In the genomic region with DNA sequence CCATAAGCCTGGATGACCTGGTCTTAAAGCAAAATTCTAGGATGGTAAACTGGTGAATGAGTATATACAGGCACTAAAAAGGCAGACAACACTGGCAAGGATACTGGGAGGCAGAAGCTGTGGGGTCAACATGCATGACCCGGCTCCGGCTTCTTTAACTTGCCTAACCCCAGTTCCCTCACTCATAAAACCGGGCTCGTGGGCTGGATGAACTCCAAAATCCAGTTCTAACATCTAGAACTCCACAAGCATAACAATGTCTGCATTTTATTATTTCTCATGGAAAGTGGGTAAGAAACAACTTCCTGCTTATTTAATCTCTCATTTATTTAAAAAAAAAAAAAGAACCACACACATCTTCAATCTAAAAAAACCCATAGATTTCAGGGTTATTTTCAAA, we compare ENCODE assay signal across 22 cellular contexts. TPM values are rescaled to one million over a fixed set of nuclear protein-coding genes. Genes with fewer than 3 reads are reported as not detected.
DNase-seq lines count a peak whose midpoint lies in the region; ATAC-seq, FAIRE-seq and TF ChIP-seq lines count a peak whose summit lies in the region.
"Had no signal": no experiment of that assay in that cellular context is flagged by ENCODE, and none has a peak within 500 bp of the region (broad histone marks: within the 10 kb centered on the region; RNA-seq: fewer than 3 reads in every experiment).

No MANE protein-coding gene starts in this region.

- H3K4me1 ChIP-seq in CD4-positive, CD25-positive, alpha-beta regulatory T cell (ENCODE audit: control insufficient read depth, insufficient read depth, low read length, poor library complexity, severe bottlenecking), result no peaks in the 10 kb centered on the region
- H3K4me1 ChIP-seq in mucosa of descending colon (ENCODE audit: low read depth) (peaks cover 7% of the 10 kb centered on the region), small intestine (ENCODE audit: control insufficient read depth in 2 of 2, insufficient read depth in 1 of 2, low read depth in 1 of 2, low read length in 1 of 2) (no peaks in the 10 kb centered on the region)

- H3K36me3 ChIP-seq in CD4-positive, CD25-positive, alpha-beta regulatory T cell (ENCODE audit: control insufficient read depth, insufficient read depth, low read length), result peaks cover 41% of the 10 kb centered on the region
- H3K36me3 ChIP-seq in SK-N-MC (ENCODE audit: insufficient read depth, low read length), result peaks cover 74% of the 10 kb centered on the region
- no peaks in the 10 kb centered on the region for H3K36me3 ChIP-seq in mucosa of descending colon (ENCODE audit: low read depth)
- H3K36me3 ChIP-seq in small intestine (ENCODE audit: control insufficient read depth in 2 of 2, insufficient read depth in 2 of 2, low read length in 2 of 2), result peaks cover 6 to 11% of the 10 kb centered on the region in 2 donors

- no peak overlapping the region for H3K9ac ChIP-seq in SK-N-MC (ENCODE audit: insufficient read length)

- 71 to 79% (median 78%) methylated on average over 4 of the region's 4 CpGs for WGBS in small intestine, 3 donors

- no peak for ATAC-seq in CD4-positive, CD25-positive, alpha-beta regulatory T cell (ENCODE audit: low read depth in 2 of 2)
- ATAC-seq in mucosa of descending colon (peak; percentile 9), T-cell (replicated peaks in 1 of 4) (no peak)
- ATAC-seq: A549; CD8-positive, alpha-beta T cell; GM12878; HCT116 had no signal

- intact Hi-C loops in mucosa of descending colon (cut with DNase I, micrococcal nuclease), result no loop called here

- peaks cover 0 to 8% (median 5%) of the 10 kb centered on the region in 4 donors for H3K4me1 Mint-ChIP-seq in CD4-positive, CD25-positive, alpha-beta regulatory T cell
- H3K4me1 Mint-ChIP-seq in glutamatergic neuron (ENCODE audit: low read depth, unreplicated experiment), result peaks cover 14% of the 10 kb centered on the region
- H3K4me1 Mint-ChIP-seq in T-cell, result peaks cover 0 to 8% (median 0%) of the 10 kb centered on the region in 3 donors

- peaks cover 42% of the 10 kb centered on the region for H3K36me3 Mint-ChIP-seq in CD4-positive, CD25-positive, alpha-beta regulatory T cell
- no peaks in the 10 kb centered on the region for H3K36me3 Mint-ChIP-seq in glutamatergic neuron (ENCODE audit: unreplicated experiment)
- peaks cover 50% of the 10 kb centered on the region for H3K36me3 Mint-ChIP-seq in T-cell

- peaks cover 0 to 1% (median 0%) of the 10 kb centered on the region in 7 donors for H3K9me3 Mint-ChIP-seq in CD4-positive, CD25-positive, alpha-beta regulatory T cell
- no peaks in the 10 kb centered on the region for H3K9me3 Mint-ChIP-seq in glutamatergic neuron (ENCODE audit: unreplicated experiment)
- H3K9me3 Mint-ChIP-seq in T-cell, result no peaks in the 10 kb centered on the region
- H3K9me3 Mint-ChIP-seq: CD8-positive, alpha-beta T cell; HFFc6 had no signal

- no peaks in the 10 kb centered on the region for H3K27me3 Mint-ChIP-seq in CD4-positive, CD25-positive, alpha-beta regulatory T cell
- H3K27me3 Mint-ChIP-seq in glutamatergic neuron (ENCODE audit: unreplicated experiment) (no peaks in the 10 kb centered on the region), T-cell (no peaks in the 10 kb centered on the region)

- CTCF ChIA-PET in T-cell (lab: Charles Lee), result no interaction called here

- H3K27ac ChIP-seq in CD4-positive, CD25-positive, alpha-beta regulatory T cell (ENCODE audit: insufficient read depth, low read length, poor library complexity, severe bottlenecking), result no peak overlapping the region
- H3K27ac ChIP-seq in SK-N-MC (peak overlapping the region; percentile 12; the same call in 1 of the 2 replicates), small intestine (ENCODE audit: low read depth in 1 of 2, low read length in 1 of 2) (no peak overlapping the region)
- H3K27ac ChIP-seq: 22Rv1, A549, C4-2B had no signal

- H3K27ac Mint-ChIP-seq in CD4-positive, CD25-positive, alpha-beta regulatory T cell, result peak overlapping the region in 2 of 3 donors; percentile 13 to 74
- H3K27ac Mint-ChIP-seq in glutamatergic neuron (ENCODE audit: unreplicated experiment) (no peak overlapping the region), T-cell (no peak overlapping the region)

- POLR2A ChIA-PET in T-cell (lab: Charles Lee), result no interaction called here

- H3K27me3 ChIP-seq in CD4-positive, CD25-positive, alpha-beta regulatory T cell (ENCODE audit: control insufficient read depth, insufficient read depth, low read length), result no peaks in the 10 kb centered on the region
- no peaks in the 10 kb centered on the region for H3K27me3 ChIP-seq in small intestine (ENCODE audit: control insufficient read depth in 2 of 2, insufficient read depth in 2 of 2, low read length in 2 of 2)

- peak; percentile 67 for FAIRE-seq in small intestine (lab: Jason Lieb, UNC)
- FAIRE-seq: A549, GM12878, HTR-8/SVneo had no signal

- TF ChIP-seq CTCF in mucosa of descending colon (IDR thresholded peaks at IDR 0.05) (no peak), glutamatergic neuron (IDR thresholded peaks at IDR 0.05; ENCODE audit: partially characterized antibody, unreplicated experiment) (no peak)

- H3K4me3 Mint-ChIP-seq in CD4-positive, CD25-positive, alpha-beta regulatory T cell, result no peak overlapping the region
- H3K4me3 Mint-ChIP-seq in glutamatergic neuron (ENCODE audit: unreplicated experiment) (no peak overlapping the region), T-cell (no peak overlapping the region)
- H3K4me3 Mint-ChIP-seq: CD8-positive, alpha-beta T cell; HFFc6 had no signal

- no peak overlapping the region for H3K4me3 ChIP-seq in CD4-positive, CD25-positive, alpha-beta regulatory T cell (ENCODE audit: low read depth, low read length)
- H3K4me3 ChIP-seq in SK-N-MC (no peak overlapping the region), mucosa of descending colon (no peak overlapping the region), small intestine (ENCODE audit: low read depth in 1 of 2, low read length in 2 of 2) (no peak overlapping the region)
- H3K4me3 ChIP-seq: A549, GM12878 had no signal

- no peak for DNase-seq in CD4-positive, CD25-positive, alpha-beta regulatory T cell
- no peak for DNase-seq in SK-N-MC (ENCODE audit: low read depth, low spot score)
- no peak for DNase-seq in mucosa of descending colon
- DNase-seq in small intestine, result no peak
- DNase-seq in glutamatergic neuron, result no peak
- no peak for DNase-seq in activated CD4-positive, alpha-beta T cell treated with anti-CD3 and anti-CD28 coated beads for 48 hours
- no peak for DNase-seq in NCI-H774 (lab: John Stamatoyannopoulos, UW)
- DNase-seq in T-cell, result no peak
- DNase-seq: AML-193; Calu3; CD8-positive, alpha-beta T cell; DMS79 treated with DMSO at 0.1 percent for 48 hours; EL; GOT3; H7; HFFc6 had no signal

- H3K9me3 ChIP-seq in CD4-positive, CD25-positive, alpha-beta regulatory T cell (ENCODE audit: control insufficient read depth in 2 of 2, low read length in 2 of 2), result no peaks in the 10 kb centered on the region
- H3K9me3 ChIP-seq in SK-N-MC (ENCODE audit: low read depth, low read length) (no peaks in the 10 kb centered on the region), mucosa of descending colon (no peaks in the 10 kb centered on the region), small intestine (ENCODE audit: control insufficient read depth, low read depth) (no peaks in the 10 kb centered on the region)
- H3K9me3 ChIP-seq: A549 had no signal

RNA-seq across cellular contexts. Expression of a gene that starts 57.3 kb away (rescaled TPM):
- 10.8 TPM for total RNA-seq in CD4-positive, CD25-positive, alpha-beta regulatory T cell
- 10 to 100 TPM; 22.3 to 26.2 (median 25.5) TPM for polyA plus RNA-seq in CD4-positive, CD25-positive, alpha-beta regulatory T cell
- 10 to 100 TPM; 18.0 to 27.2 (median 21.1) TPM for total RNA-seq in mucosa of descending colon
- 10 to 100 TPM in 2 of 3 donors, 1 to 10 TPM in 1; 9.2 to 31.9 (median 11.9) TPM for polyA plus RNA-seq in small intestine
- 18.8 TPM for total RNA-seq in glutamatergic neuron (ENCODE audit: unreplicated experiment)
- total RNA-seq in T-cell, result 10 to 100 TPM; 11.5 to 15.8 (median 15.6) TPM

Comparison
In these comparisons a context has a peak if more than half of its experiments do, and no peak if none do; other contexts are left out.
1. H3K27ac Mint-ChIP-seq: peak in CD4-positive, CD25-positive, alpha-beta regulatory T cell (2 of 3); none in glutamatergic neuron (single experiment) and T-cell (0 of 2).